16 cellular contexts compared by ENCODE assay signal in genomic region chr17:61161615-61162134, GRCh38.
DNase-seq lines count a peak whose midpoint lies in the region; TF ChIP-seq lines count a peak whose summit lies in the region.
"Had no signal": no experiment of that assay in that cellular context is flagged by ENCODE, and none has a peak within 500 bp of the region (broad histone marks: within the 10 kb centered on the region; RNA-seq: fewer than 3 reads in every experiment).

No MANE protein-coding gene starts in this region.

- POLR2A ChIA-PET in activated CD4-positive, alpha-beta memory T cell treated with anti-CD3 and anti-CD28 coated beads, Interleukin-2, amount 10 ng/mL, durations not matched to agents 7 days and 5 days (lab: Charles Lee): no interaction called here

- H3K9me3 Mint-ChIP-seq in brain: peaks cover 0 to 5% (median 3%) of the 10 kb centered on the region in 5 experiments
- H3K9me3 Mint-ChIP-seq in activated CD4-positive, alpha-beta memory T cell treated with anti-CD3 and anti-CD28 coated beads, Interleukin-2, amount 10 ng/mL, durations not matched to agents 7 days and 5 days: peaks cover 2% of the 10 kb centered on the region

- H3K4me1 Mint-ChIP-seq in brain: peaks cover 49% of the 10 kb centered on the region
- H3K4me1 Mint-ChIP-seq in activated CD4-positive, alpha-beta memory T cell treated with anti-CD3 and anti-CD28 coated beads, Interleukin-2, amount 10 ng/mL, durations not matched to agents 7 days and 5 days: peaks cover 11% of the 10 kb centered on the region

- CTCF ChIA-PET in activated CD4-positive, alpha-beta memory T cell treated with anti-CD3 and anti-CD28 coated beads, Interleukin-2, amount 10 ng/mL, durations not matched to agents 7 days and 5 days (lab: Charles Lee): no interaction called here

- DNase-seq in NCI-H69 (lab: John Stamatoyannopoulos, UW) (peak; percentile 78), kidney glomerular epithelial cell (lab: John Stamatoyannopoulos, UW) (peak; percentile 81), renal cortical epithelial cell (ENCODE audit: low read depth) (peak; percentile 78), amygdala (lab: John Stamatoyannopoulos, UW) (no peak), T-helper 2 cell (no peak)
- DNase-seq in stimulated activated CD4-positive, alpha-beta T cell treated with anti-CD3 and anti-CD28 coated beads, Interleukin-2, amount 100 ng/mL, for 48 hours: no peak
- no peak for DNase-seq in activated CD4-positive, alpha-beta memory T cell treated with anti-CD3 and anti-CD28 coated beads, Interleukin-2, amount 10 ng/mL, durations not matched to agents 7 days and 5 days
- DNase-seq: CD8-positive, alpha-beta T cell; KBM-7; NCI-H1048; NCI-H2107; NCI-H446; NCI-H82; SIG-M5 had no signal

- H3K4me3 Mint-ChIP-seq in brain: no peak overlapping the region
- H3K4me3 Mint-ChIP-seq in activated CD4-positive, alpha-beta memory T cell treated with anti-CD3 and anti-CD28 coated beads, Interleukin-2, amount 10 ng/mL, durations not matched to agents 7 days and 5 days: no peak overlapping the region
- H3K4me3 Mint-ChIP-seq: B cell; CD8-positive, alpha-beta T cell had no signal

- H3K27ac Mint-ChIP-seq in brain: peak overlapping the region in 3 of 5 experiments; percentile 13 to 44 (median 21)
- H3K27ac Mint-ChIP-seq in activated CD4-positive, alpha-beta memory T cell treated with anti-CD3 and anti-CD28 coated beads, Interleukin-2, amount 10 ng/mL, durations not matched to agents 7 days and 5 days: no peak overlapping the region
- H3K27ac Mint-ChIP-seq: B cell; CD8-positive, alpha-beta T cell had no signal

- no peak for TF ChIP-seq CTCF in brain (conservative IDR thresholded peaks at IDR 0.05)

- no peaks in the 10 kb centered on the region for H3K27me3 Mint-ChIP-seq in brain
- H3K27me3 Mint-ChIP-seq in activated CD4-positive, alpha-beta memory T cell treated with anti-CD3 and anti-CD28 coated beads, Interleukin-2, amount 10 ng/mL, durations not matched to agents 7 days and 5 days: no peaks in the 10 kb centered on the region
- H3K27me3 Mint-ChIP-seq: B cell had no signal

- peaks cover 6% of the 10 kb centered on the region for H3K36me3 Mint-ChIP-seq in brain
- H3K36me3 Mint-ChIP-seq in activated CD4-positive, alpha-beta memory T cell treated with anti-CD3 and anti-CD28 coated beads, Interleukin-2, amount 10 ng/mL, durations not matched to agents 7 days and 5 days (ENCODE audit: low read depth): no peaks in the 10 kb centered on the region

Comparison
In these comparisons a context has a peak if more than half of its experiments do, and no peak if none do; other contexts are left out.
1. DNase-seq: peak in NCI-H69 (single experiment), kidney glomerular epithelial cell (single experiment) and renal cortical epithelial cell (single experiment); none in stimulated activated CD4-positive, alpha-beta T cell treated with anti-CD3 and anti-CD28 coated beads, Interleukin-2, amount 100 ng/mL, for 48 hours (0 of 2), amygdala (0 of 56), T-helper 2 cell (0 of 5) and activated CD4-positive, alpha-beta memory T cell treated with anti-CD3 and anti-CD28 coated beads, Interleukin-2, amount 10 ng/mL, durations not matched to agents 7 days and 5 days (single experiment).